13 cellular contexts compared by ENCODE assay signal in the genomic region with DNA sequence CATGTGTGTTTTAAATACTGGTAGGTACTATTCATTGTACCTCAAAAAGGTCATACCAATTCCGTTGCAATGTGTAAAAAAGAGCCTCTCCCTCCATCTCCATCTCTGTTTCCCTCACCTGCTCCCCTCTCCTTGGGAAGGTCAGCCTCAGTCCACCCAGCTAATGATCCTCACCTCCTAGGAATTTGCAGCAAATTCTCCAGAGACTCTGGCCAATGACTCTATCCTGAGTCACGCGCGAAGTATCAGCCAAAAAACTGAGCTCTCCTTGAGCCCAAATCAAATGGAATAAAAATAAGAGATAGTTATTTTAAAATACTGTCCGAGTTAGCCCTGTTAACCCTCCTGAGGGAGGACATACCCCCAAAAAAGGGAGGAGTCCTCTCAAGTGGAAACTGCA.
DNase-seq lines count a peak whose midpoint lies in the region; ATAC-seq and TF ChIP-seq lines count a peak whose summit lies in the region.
"Had no signal": no experiment of that assay in that cellular context is flagged by ENCODE, and none has a peak within 500 bp of the region (broad histone marks: within the 10 kb centered on the region; RNA-seq: fewer than 3 reads in every experiment).

No MANE protein-coding gene starts in this region.

- H3K4me3 ChIP-seq in epithelial cell of esophagus (ENCODE audit: low read length) (no peak overlapping the region), psoas muscle (no peak overlapping the region)

- H3K9me3 ChIP-seq in psoas muscle, result no peaks in the 10 kb centered on the region

- CTCF ChIA-PET in RWPE1 (lab: Yijun Ruan, JAX), result no interaction called here

- peak in 3 of 4 donors; percentile 1 to 5 (median 1) for ATAC-seq in psoas muscle
- no peak for ATAC-seq in sciatic nerve
- no peak for ATAC-seq in HG02884 (IDR thresholded peaks at IDR 0.05; ENCODE audit: unreplicated experiment)
- ATAC-seq: activated CD8-positive, alpha-beta memory T cell treated with anti-CD3 and anti-CD28 coated beads, Interleukin-2, amount 10 ng/mL, durations not matched to agents 7 days and 5 days; activated naive CD8-positive, alpha-beta T cell treated with anti-CD3 and anti-CD28 coated beads, Interleukin-2, amount 50 U/mL, for 24 hours; stimulated activated effector memory CD8-positive, alpha-beta T cell treated with anti-CD3 and anti-CD28 coated beads, Interleukin-12 subunit alpha, Interleukin-12 subunit beta, amount 100 ng/mL, for 72 hours had no signal

- peaks cover 27% of the 10 kb centered on the region for H3K4me1 ChIP-seq in psoas muscle

- POLR2A ChIA-PET in RWPE1 (lab: Yijun Ruan, JAX; ENCODE audit: low non-redundant PET), result no interaction called here

- H3K27ac ChIP-seq in RWPE1 (peak overlapping the region; percentile 67), psoas muscle (no peak overlapping the region)
- H3K27ac ChIP-seq: epithelial cell of prostate had no signal

- peak; percentile 94 for DNase-seq in ELR (ENCODE audit: low read depth)
- DNase-seq in RWPE1 (ENCODE audit: low spot score), result peak; percentile 86
- DNase-seq in epithelial cell of esophagus (ENCODE audit: low read depth), result peak; percentile 72
- DNase-seq in psoas muscle, result no peak
- no peak for DNase-seq in NCI-H82 (lab: John Stamatoyannopoulos, UW)
- DNase-seq in sciatic nerve (ENCODE audit: low spot score), result no peak
- DNase-seq in NCI-H524 (lab: John Stamatoyannopoulos, UW), result no peak
- DNase-seq: activated CD8-positive, alpha-beta memory T cell treated with anti-CD3 and anti-CD28 coated beads, Interleukin-2, amount 10 ng/mL, durations not matched to agents 7 days and 5 days; activated naive CD8-positive, alpha-beta T cell treated with anti-CD3 and anti-CD28 coated beads, Interleukin-2, amount 50 U/mL, for 24 hours; Karpas-422 had no signal

- intact Hi-C loops in psoas muscle (cut with DNase I), result loop anchor here in 1 of 2 donors (5.0 kb wide), 2 partner anchors 47 to 157 kb away; no protein-coding TSS in a partner anchor
- intact Hi-C loops in sciatic nerve (cut with DNase I), result no loop called here

- no peaks in the 10 kb centered on the region for H3K36me3 ChIP-seq in psoas muscle (ENCODE audit: insufficient read depth in 1 of 2, low read depth in 1 of 2)

- H3K27me3 ChIP-seq in psoas muscle (ENCODE audit: insufficient read depth in 3 of 3, low read length in 2 of 3), result no peaks in the 10 kb centered on the region

- TF ChIP-seq CTCF in RWPE1 (conservative IDR thresholded peaks at IDR 0.05; ENCODE audit: low read depth), result no peak
- no peak for TF ChIP-seq CTCF in epithelial cell of esophagus (IDR thresholded peaks at IDR 0.05; ENCODE audit: insufficient read depth, low read depth, low read length, missing control alignments)
- TF ChIP-seq CTCF in psoas muscle (IDR thresholded peaks at IDR 0.05), result no peak

- 63 to 70% (median 65%) methylated on average over 5 of the region's 5 CpGs for WGBS in psoas muscle, 3 donors

Comparison
In these comparisons a context has a peak if more than half of its experiments do, and no peak if none do; other contexts are left out.
1. DNase-seq: peak in ELR (single experiment), RWPE1 (single experiment) and epithelial cell of esophagus (single experiment); none in psoas muscle (0 of 2), NCI-H82 (single experiment), sciatic nerve (single experiment) and NCI-H524 (0 of 2).
2. ATAC-seq: peak in psoas muscle (3 of 4); none in sciatic nerve (single experiment) and HG02884 (single experiment).